Comparison of ENCODE assay signal across 13 cellular contexts in genomic region chr18:45566025-45566740, GRCh38. TPM values are rescaled to one million over a fixed set of nuclear protein-coding genes. Genes with fewer than 3 reads are reported as not detected.
A peak's percentile ranks its signal among the peaks of the same experiment; 100 is the strongest.
DNase-seq lines count a peak whose midpoint lies in the region; ATAC-seq and TF ChIP-seq lines count a peak whose summit lies in the region.
"Had no signal": no experiment of that assay in that cellular context is flagged by ENCODE, and none has a peak within 500 bp of the region (broad histone marks: within the 10 kb centered on the region; RNA-seq: fewer than 3 reads in every experiment).

No MANE protein-coding gene starts in this region.

- TF ChIP-seq CTCF in heart left ventricle (IDR thresholded peaks at IDR 0.05) = no peak

- peak overlapping the region in 7 of 12 donors; percentile 32 to 55 (median 51) for H3K27ac ChIP-seq in heart left ventricle

- H3K4me3 ChIP-seq in heart left ventricle = peak overlapping the region in 4 of 12 donors; percentile 8 to 37 (median 12)
- H3K4me3 ChIP-seq: stomach had no signal

- DNase-seq in ELF-1 (ENCODE audit: low read depth, low spot score) (peak; percentile 62), astrocyte of the hippocampus (ENCODE audit: low read depth, low spot score) (peak; percentile 86), heart left ventricle (peak in 4 of 5 donors; percentile 14 to 66 (median 60)), renal cortical epithelial cell (ENCODE audit: low read depth) (peak; percentile 20), anterior cingulate cortex (lab: John Stamatoyannopoulos, UW) (no peak), HuH-7.5 (ENCODE audit: low spot score) (no peak), KBM-7 (no peak)
- DNase-seq in activated T-cell treated with anti-CD3 and anti-CD28 coated beads, Interleukin-2, amount 50 U/mL, for 1 hour = no peak
- DNase-seq: activated gamma-delta T cell treated with Interleukin-2 at 50 U/mL for 16 hours, NCI-H1694 treated with DMSO at 0.1 percent for 48 hours, stomach had no signal

- 70 to 81% (median 78%) methylated on average over 7 of the region's 7 CpGs for WGBS in heart left ventricle, 4 donors

- no peaks in the 10 kb centered on the region for H3K36me3 ChIP-seq in heart left ventricle
- H3K36me3 ChIP-seq: stomach had no signal

- peaks cover 0 to 7% (median 0%) of the 10 kb centered on the region in 12 donors for H3K9me3 ChIP-seq in heart left ventricle
- H3K9me3 ChIP-seq: stomach had no signal

- peak in 3 of 4 donors; percentile 68 to 86 (median 69) for ATAC-seq in heart left ventricle
- ATAC-seq: Panc1 had no signal

- H3K4me1 ChIP-seq in heart left ventricle = peaks cover 0 to 17% (median 0%) of the 10 kb centered on the region in 12 donors

- in situ Hi-C loops in KBM-7 (cut with MboI; ENCODE audit: low pct_unique_long_range_greater_than_20kb, low sequenced_read_pairs) = no loop called here

- intact Hi-C loops in heart left ventricle (cut with DNase I) = no loop called here

- no peak for TF ChIP-seq POLR2A in heart left ventricle (IDR thresholded peaks at IDR 0.05)

- H3K27me3 ChIP-seq in heart left ventricle = peaks cover 0 to 4% (median 0%) of the 10 kb centered on the region in 9 donors
- H3K27me3 ChIP-seq: stomach had no signal

RNA-seq across cellular contexts. Expression of gene SLC14A2, which starts 49.1 kb away (rescaled TPM):
- total RNA-seq in heart left ventricle (under 1 TPM in 4 of 9 donors, not detected in 5; 0.08 to 0.41 (median 0.16) TPM), renal cortical epithelial cell (0.60 TPM in 1 of 2 replicates, not detected in the other)
- polyA plus RNA-seq in heart left ventricle = under 1 TPM in 1 of 2 donors, not detected in 1; 0.03 TPM
- total RNA-seq: lung microvascular endothelial cell had no signal
- polyA plus RNA-seq: stomach had no signal

Comparison
In these comparisons a context has a peak if more than half of its experiments do, and no peak if none do; other contexts are left out.
1. DNase-seq: peak in ELF-1 (single experiment), astrocyte of the hippocampus (single experiment), heart left ventricle (4 of 5) and renal cortical epithelial cell (single experiment); none in activated T-cell treated with anti-CD3 and anti-CD28 coated beads, Interleukin-2, amount 50 U/mL, for 1 hour (single experiment), anterior cingulate cortex (0 of 58), HuH-7.5 (single experiment) and KBM-7 (single experiment).